3 cellular contexts compared by ENCODE assay signal in the genomic region with DNA sequence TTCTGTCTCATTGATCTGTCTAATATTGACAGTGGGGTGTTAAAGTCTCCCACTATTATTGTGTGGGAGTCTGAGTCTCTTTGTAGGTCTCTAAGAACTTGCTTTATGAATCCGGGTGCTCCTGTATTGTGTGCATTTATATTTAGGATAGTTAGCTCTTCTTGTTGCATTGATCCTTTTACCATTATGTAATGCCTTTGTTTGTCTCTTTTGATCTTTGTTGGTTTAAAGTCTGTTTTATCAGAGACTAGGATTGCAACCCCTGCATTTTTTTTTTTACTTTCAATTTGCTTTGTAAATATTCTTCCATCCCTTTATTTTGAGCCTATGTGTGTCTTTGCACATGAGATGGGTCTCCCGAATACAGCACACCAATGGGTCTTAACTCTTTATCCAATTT. TPM values are rescaled to one million over a fixed set of nuclear protein-coding genes. Genes with fewer than 3 reads are reported as not detected.
"Had no signal": no experiment of that assay in that cellular context is flagged by ENCODE, and none has a peak within 500 bp of the region (broad histone marks: within the 10 kb centered on the region; RNA-seq: fewer than 3 reads in every experiment).

No MANE protein-coding gene starts in this region.

RNA-seq across cellular contexts. Expression of a gene that starts 20.2 kb away (rescaled TPM):
- polyA plus RNA-seq: IgD-negative memory B cell had no signal

RNA-seq across cellular contexts. Expression of a gene that starts 34.9 kb away (rescaled TPM):
- total RNA-seq: HT-29, K562 had no signal
- polyA plus RNA-seq: IgD-negative memory B cell had no signal
